ENCODE assay signal across 8 cellular contexts in genomic region chr1:202164271-202165037, GRCh38. TPM values are rescaled to one million over a fixed set of nuclear protein-coding genes. Genes with fewer than 3 reads are reported as not detected.
DNase-seq lines count a peak whose midpoint lies in the region; ATAC-seq lines count a peak whose summit lies in the region.

No MANE protein-coding gene starts in this region.

- ATAC-seq in GM18868 (IDR thresholded peaks at IDR 0.05; ENCODE audit: unreplicated experiment) = peak; percentile 61
- peak; percentile 52 for ATAC-seq in HG03342 (IDR thresholded peaks at IDR 0.05; ENCODE audit: unreplicated experiment)
- no peak for ATAC-seq in GM21526 (IDR thresholded peaks at IDR 0.05; ENCODE audit: low FRiP score, unreplicated experiment)

- intact Hi-C loops in posterior vena cava (cut with DNase I) = no loop called here

- peak; percentile 45 to 67 for DNase-seq in activated CD8-positive, alpha-beta memory T cell treated with anti-CD3 and anti-CD28 coated beads for 4 hours (ENCODE audit: low read depth in 2 of 2)
- DNase-seq in posterior vena cava (ENCODE audit: low spot score) (peak; percentile 77), DMS53 (lab: John Stamatoyannopoulos, UW) (no peak), foreskin melanocyte (no peak), NCI-H2196 treated with DMSO at 0.1 percent for 48 hours (lab: John Stamatoyannopoulos, UW; ENCODE audit: unreplicated experiment) (no peak)

RNA-seq across cellular contexts. Expression of gene PTPN7, which starts 4.1 kb away (rescaled TPM):
- 1 to 10 TPM; 1.2 to 2.2 TPM for total RNA-seq in posterior vena cava

RNA-seq across cellular contexts. Expression of gene ARL8A, which starts 19.9 kb away (rescaled TPM):
- total RNA-seq in posterior vena cava = 10 to 100 TPM; 85.6 to 94.1 TPM

RNA-seq across cellular contexts. Expression of gene LGR6, which starts 29.1 kb away (rescaled TPM):
- total RNA-seq in posterior vena cava = under 1 TPM; 0.28 to 0.43 TPM

RNA-seq across cellular contexts. Expression of gene GPR37L1, which starts 41.7 kb away (rescaled TPM):
- total RNA-seq in posterior vena cava = under 1 TPM in 1 of 2 donors, not detected in 1; 0.09 TPM

Comparison
In these comparisons a context has a peak if more than half of its experiments do, and no peak if none do; other contexts are left out.
1. DNase-seq: peak in activated CD8-positive, alpha-beta memory T cell treated with anti-CD3 and anti-CD28 coated beads for 4 hours (2 of 2) and posterior vena cava (single experiment); none in DMS53 (single experiment), foreskin melanocyte (single experiment) and NCI-H2196 treated with DMSO at 0.1 percent for 48 hours (single experiment).